In the genomic region with DNA sequence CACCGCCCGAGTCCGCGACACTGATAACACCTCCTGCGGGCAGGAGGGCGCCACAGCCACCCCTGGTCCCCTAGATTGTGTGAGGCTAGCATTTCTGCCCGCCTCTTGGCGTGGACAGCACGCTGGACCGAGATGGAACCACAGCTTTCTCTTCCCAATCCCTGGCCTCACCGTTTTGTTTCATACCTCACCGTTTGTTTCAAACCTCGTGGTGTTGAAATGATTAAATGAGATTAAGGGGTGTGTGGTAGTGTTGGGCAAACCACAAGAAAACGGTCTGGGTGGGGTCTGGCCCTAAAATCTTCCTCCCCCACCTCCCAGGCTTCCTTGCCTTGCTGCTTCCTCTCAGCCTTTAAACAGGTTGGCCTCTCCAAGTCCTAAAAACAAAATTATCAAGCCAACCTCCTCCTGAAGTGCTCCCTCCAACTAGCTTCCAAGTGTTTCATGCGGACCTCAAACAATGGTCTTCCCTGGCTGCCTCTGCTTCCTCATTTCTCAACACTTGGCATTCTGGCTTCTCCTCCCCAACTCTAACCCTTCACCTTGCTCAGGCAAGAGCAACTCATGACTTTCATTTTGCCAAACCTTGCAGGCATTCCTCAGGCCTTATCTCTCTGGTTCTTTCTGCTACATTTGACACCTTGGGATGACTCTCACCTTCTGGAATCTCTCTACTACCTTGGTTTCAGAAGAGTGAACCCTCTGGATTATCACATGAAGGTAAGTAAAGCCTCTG, we compare ENCODE assay signal across 8 cellular contexts. TPM values are rescaled to one million over a fixed set of nuclear protein-coding genes. Genes with fewer than 3 reads are reported as not detected.
DNase-seq lines count a peak whose midpoint lies in the region; ATAC-seq and FAIRE-seq lines count a peak whose summit lies in the region.

No MANE protein-coding gene starts in this region.

- peaks cover 5% of the 10 kb centered on the region for H3K27me3 ChIP-seq in H7 (ENCODE audit: control insufficient read depth, insufficient read depth, low read length)

- H3K4me3 ChIP-seq in H7 (ENCODE audit: insufficient read depth, low read depth, low read length), result peak overlapping the region; percentile 43

- DNase-seq in H7, result no peak
- DNase-seq in RCC 7860 (ENCODE audit: low spot score), result peak; percentile 76
- no peak for DNase-seq in sciatic nerve (ENCODE audit: low spot score)
- no peak for DNase-seq in SK-N-DZ (ENCODE audit: low spot score)

- H3K36me3 ChIP-seq in H7 (replicated peaks; ENCODE audit: control insufficient read depth, insufficient read depth, low read length), result no peaks in the 10 kb centered on the region; the same call in none of the 2 replicates

- FAIRE-seq in RCC 7860 (lab: Jason Lieb, UNC), result no peak

- peak; percentile 33 for ATAC-seq in esophagus mucosa
- ATAC-seq in sciatic nerve, result peak; percentile 3
- no peak for ATAC-seq in HG02759 (IDR thresholded peaks at IDR 0.05; ENCODE audit: unreplicated experiment)
- no peak for ATAC-seq in GM19395 (IDR thresholded peaks at IDR 0.05; ENCODE audit: unreplicated experiment)
- ATAC-seq in GM21381 (IDR thresholded peaks at IDR 0.05; ENCODE audit: unreplicated experiment), result no peak

- intact Hi-C loops in sciatic nerve (cut with DNase I), result loop anchor here (10.0 kb wide), 1 partner anchor 97 kb away; no protein-coding TSS in a partner anchor

RNA-seq across cellular contexts. Expression of gene ATP13A3, which starts 1.4 kb away (rescaled TPM):
- 46.5 and 71.8 TPM in 2 replicates for total RNA-seq in H7 (2014; rRNA removed; shearing (Covaris generic))
- total RNA-seq in esophagus mucosa, result 36.9 TPM
- 124 TPM for total RNA-seq in sciatic nerve
- polyA plus RNA-seq in SK-N-DZ (2014; cell fraction: cytosol; rRNA removed), result 76.4 and 79.1 TPM in 2 replicates
- 74.9 and 78.1 TPM in 2 replicates for polyA plus RNA-seq in SK-N-DZ (2014; cell fraction: nucleus; rRNA removed)

Comparison
In these comparisons a context has a peak if more than half of its experiments do, and no peak if none do; other contexts are left out.
1. ATAC-seq: peak in esophagus mucosa (single experiment) and sciatic nerve (single experiment); none in HG02759 (single experiment), GM19395 (single experiment) and GM21381 (single experiment).